Comparison of ENCODE assay signal across 8 cellular contexts in the genomic region with DNA sequence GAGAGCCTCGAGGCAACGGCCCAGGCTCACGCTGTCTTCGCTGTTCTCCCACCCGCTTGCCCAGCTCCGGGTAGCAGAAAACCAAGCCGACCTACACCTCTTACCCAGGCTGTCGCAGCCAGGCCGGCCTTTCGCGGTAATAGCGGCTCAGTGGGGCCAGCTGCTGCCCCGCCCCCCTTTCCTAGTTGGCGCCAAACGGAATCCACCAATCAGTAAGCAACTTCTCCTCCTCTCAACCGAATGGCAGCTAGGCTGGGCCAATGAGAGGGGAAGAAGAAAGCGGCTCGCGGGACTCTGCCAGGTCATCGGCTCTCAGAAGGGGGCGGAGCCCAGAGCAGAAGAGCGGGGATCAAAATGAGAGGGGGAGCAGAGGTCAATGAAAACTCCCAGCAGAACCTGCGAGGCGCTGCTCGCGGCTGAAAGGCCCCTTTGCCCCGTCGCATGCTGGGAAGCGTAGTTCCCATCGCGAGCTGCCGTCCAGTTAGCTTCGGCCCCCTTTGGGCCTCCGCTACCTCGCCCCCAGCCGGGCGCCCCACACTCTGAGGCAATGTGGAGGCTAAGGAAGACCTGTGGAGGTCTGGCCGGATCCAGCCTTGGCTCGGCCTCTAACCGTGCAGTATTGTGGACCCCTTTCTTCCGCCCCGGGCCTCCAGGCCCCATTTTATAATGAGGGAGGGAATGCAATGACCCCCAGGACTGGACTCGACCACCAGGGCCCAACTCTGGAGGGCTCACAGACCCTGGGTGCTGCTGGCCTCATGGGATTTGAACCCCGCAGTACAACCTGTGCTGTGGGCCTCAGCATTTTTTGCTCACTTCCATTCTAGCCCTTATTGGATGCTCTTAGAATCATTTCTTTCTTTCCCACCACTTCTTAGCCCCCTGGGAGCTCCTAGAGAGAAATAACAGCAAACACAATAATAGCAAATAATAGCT. TPM values are rescaled to one million over a fixed set of nuclear protein-coding genes. Genes with fewer than 3 reads are reported as not detected.
DNase-seq lines count a peak whose midpoint lies in the region; ATAC-seq lines count a peak whose summit lies in the region.

A gene (minus strand): TSS at position 152 of the 936 bp plus-strand sequence. CDS start 470 bp downstream, outside the sequence.

- H3K27ac Mint-ChIP-seq in activated CD4-positive, alpha-beta T cell treated with anti-CD3 and anti-CD28 coated beads, Interleukin-2, amount 10 ng/mL, durations not matched to agents 7 days and 5 days: peak within 1 kb of the TSS; percentile 85

- H3K9me3 ChIP-seq in BLaER1: no peaks in the 10 kb centered on the region

- H3K4me3 ChIP-seq in BLaER1: peak within 1 kb of the TSS; percentile 96

- POLR2A ChIA-PET in activated CD4-positive, alpha-beta T cell treated with anti-CD3 and anti-CD28 coated beads, Interleukin-2, amount 10 ng/mL, durations not matched to agents 7 days and 5 days (lab: Charles Lee): interaction anchor here (1.0 kb wide), 1 partner anchor 55 kb away, joined by 3 read pairs; no protein-coding TSS in a partner anchor

- intact Hi-C loops in left colon (cut with DNase I, micrococcal nuclease): no loop called here

- peak within 1 kb of the TSS; percentile 93 for H3K9ac ChIP-seq in BLaER1

- DNase-seq in NCI-H69 (lab: John Stamatoyannopoulos, UW) (peak; percentile 98), cortex of kidney (lab: John Stamatoyannopoulos, UW) (peak; percentile 49), left colon (peak; percentile 95 to 99)
- DNase-seq in activated CD4-positive, alpha-beta T cell treated with anti-CD3 and anti-CD28 coated beads, Interleukin-2, amount 10 ng/mL, durations not matched to agents 7 days and 5 days: peak; percentile 98
- peak; percentile 98 for DNase-seq in stimulated activated CD4-positive, alpha-beta T cell treated with anti-CD3 and anti-CD28 coated beads, Interleukin-1b, Interleukin-23, amount 100 ng/mL, for 48 hours

- peak within 1 kb of the TSS; percentile 81 for H3K4me2 ChIP-seq in BLaER1

- H3K4me3 Mint-ChIP-seq in activated CD4-positive, alpha-beta T cell treated with anti-CD3 and anti-CD28 coated beads, Interleukin-2, amount 10 ng/mL, durations not matched to agents 7 days and 5 days: peak within 1 kb of the TSS; percentile 97

- peaks cover 35% of the 10 kb centered on the region for H3K4me1 Mint-ChIP-seq in activated CD4-positive, alpha-beta T cell treated with anti-CD3 and anti-CD28 coated beads, Interleukin-2, amount 10 ng/mL, durations not matched to agents 7 days and 5 days

- no peaks in the 10 kb centered on the region for H4K20me1 ChIP-seq in BLaER1

- H3K36me3 Mint-ChIP-seq in activated CD4-positive, alpha-beta T cell treated with anti-CD3 and anti-CD28 coated beads, Interleukin-2, amount 10 ng/mL, durations not matched to agents 7 days and 5 days (ENCODE audit: low read depth): peaks cover 28% of the 10 kb centered on the region

- peaks cover 30% of the 10 kb centered on the region for H3K4me1 ChIP-seq in BLaER1

- peaks cover 28% of the 10 kb centered on the region for H3K36me3 ChIP-seq in BLaER1

- peak within 1 kb of the TSS; percentile 87 for H3K27ac ChIP-seq in BLaER1

- no peaks in the 10 kb centered on the region for H3K9me3 Mint-ChIP-seq in activated CD4-positive, alpha-beta T cell treated with anti-CD3 and anti-CD28 coated beads, Interleukin-2, amount 10 ng/mL, durations not matched to agents 7 days and 5 days

- ATAC-seq in GM19328 (IDR thresholded peaks at IDR 0.05; ENCODE audit: unreplicated experiment): peak; percentile 94
- peak; percentile 92 for ATAC-seq in HG03520 (IDR thresholded peaks at IDR 0.05; ENCODE audit: unreplicated experiment)
- peak; percentile 86 for ATAC-seq in left colon

- H3K27me3 Mint-ChIP-seq in activated CD4-positive, alpha-beta T cell treated with anti-CD3 and anti-CD28 coated beads, Interleukin-2, amount 10 ng/mL, durations not matched to agents 7 days and 5 days: peaks cover 3% of the 10 kb centered on the region

- CTCF ChIA-PET in activated CD4-positive, alpha-beta T cell treated with anti-CD3 and anti-CD28 coated beads, Interleukin-2, amount 10 ng/mL, durations not matched to agents 7 days and 5 days (lab: Charles Lee): interaction anchor here (0.6 to 1.3 kb wide), 3 partner anchors 16 to 248 kb away, joined by 3 to 4 read pairs (median 3); no protein-coding TSS in a partner anchor

- H3K27me3 ChIP-seq in BLaER1: no peaks in the 10 kb centered on the region

RNA-seq across cellular contexts. Expression of the gene that starts here (rescaled TPM):
- 10 to 100 TPM; 23.4 to 23.5 TPM for total RNA-seq in activated CD4-positive, alpha-beta T cell treated with anti-CD3 and anti-CD28 coated beads, Interleukin-2, amount 10 ng/mL, durations not matched to agents 7 days and 5 days
- total RNA-seq in left colon: 1 to 10 TPM; 4.0 to 6.6 TPM

Comparison
In these comparisons a context has a peak if more than half of its experiments do, and no peak if none do; other contexts are left out.
1. Peak in every context shown above with its lines: DNase-seq, ATAC-seq, H3K4me3 ChIP-seq and H3K27ac ChIP-seq.